Comparison of ENCODE assay signal across 8 cellular contexts in genomic region chr20:62405981-62406513, GRCh38. TPM values are rescaled to one million over a fixed set of nuclear protein-coding genes. Genes with fewer than 3 reads are reported as not detected.
DNase-seq lines count a peak whose midpoint lies in the region; ATAC-seq and TF ChIP-seq lines count a peak whose summit lies in the region.

No MANE protein-coding gene starts in this region.

- peak overlapping the region; percentile 87 for H2AK9ac ChIP-seq in IMR-90 (replicated peaks; ENCODE audit: low read depth, low read length, poor library complexity)

- H3K36me3 ChIP-seq in IMR-90 (ENCODE audit: control insufficient read depth, insufficient read depth, low read length), result no peaks in the 10 kb centered on the region; the same call in 1 of the 2 replicates
- H3K36me3 ChIP-seq in mucosa of descending colon (ENCODE audit: low read depth), result no peaks in the 10 kb centered on the region

- peaks cover 10 to 17% of the 10 kb centered on the region in 2 experiments; a peak in 2 of 4 replicates for H3K79me1 ChIP-seq in IMR-90 (ENCODE audit: low read depth in 1 of 2, low read length in 2 of 2)

- H3K4ac ChIP-seq in IMR-90 (ENCODE audit: low read depth, low read length), result no peak overlapping the region

- peak overlapping the region; percentile 64; the same call in 1 of the 2 replicates for H3K9ac ChIP-seq in IMR-90 (ENCODE audit: low read depth, low read length)

- TF ChIP-seq CTCF in 22Rv1 (IDR thresholded peaks at IDR 0.05) (no peak), IMR-90 (conservative IDR thresholded peaks at IDR 0.05; ENCODE audit: low read depth, low read length) (no peak), cardiac fibroblast (IDR thresholded peaks at IDR 0.05; ENCODE audit: low read depth, low read length) (no peak), mucosa of descending colon (IDR thresholded peaks at IDR 0.05) (no peak)

- H3K18ac ChIP-seq in IMR-90 (ENCODE audit: low read depth, low read length), result no peak overlapping the region

- in situ Hi-C loops in IMR-90 (cut with MboI; ENCODE audit: low sequenced_read_pairs), result no loop called here

- H3K27me3 ChIP-seq in IMR-90 (ENCODE audit: control insufficient read depth, insufficient read depth, low read length), result peaks cover 8% of the 10 kb centered on the region; the same call in 1 of the 2 replicates

- POLR2A ChIA-PET in IMR-90 (lab: Charles Lee; ENCODE audit: unreplicated experiment), result no interaction called here

- H3K14ac ChIP-seq in IMR-90 (replicated peaks; ENCODE audit: low read depth, low read length), result no peak overlapping the region

- no peak overlapping the region for H2BK5ac ChIP-seq in IMR-90 (ENCODE audit: low read depth, low read length, poor library complexity, severe bottlenecking)

- H3K9me3 ChIP-seq in IMR-90 (ENCODE audit: control insufficient read depth, insufficient read depth, low read length), result no peaks in the 10 kb centered on the region
- no peaks in the 10 kb centered on the region for H3K9me3 ChIP-seq in mucosa of descending colon

- no peak overlapping the region for H2AK5ac ChIP-seq in IMR-90 (ENCODE audit: low read depth, low read length)

- H4K8ac ChIP-seq in IMR-90 (ENCODE audit: low read depth in 2 of 2, low read length in 2 of 2), result no peak overlapping the region

- dilution Hi-C loops in IMR-90 (cut with HindIII; ENCODE audit: low sequenced_read_pairs, unreplicated experiment), result no loop called here

- 46% methylated on average over 2 of the region's 10 CpGs; no CpG with 5 or more reads in 1 of the 2 experiments for WGBS in IMR-90 (ENCODE audit: extremely low coverage in 2 of 2, insufficient read length in 1 of 2), 2 experiments

- H2BK120ac ChIP-seq in IMR-90 (ENCODE audit: low read depth, low read length), result no peak overlapping the region

- peaks cover 5% of the 10 kb centered on the region; the same call in 1 of the 2 replicates for H4K20me1 ChIP-seq in IMR-90 (ENCODE audit: insufficient read depth, low read length)

- H2AFZ ChIP-seq in IMR-90 (replicated peaks; ENCODE audit: low read length, poor library complexity), result peak overlapping the region; percentile 19

- H3K23ac ChIP-seq in IMR-90 (ENCODE audit: low read depth, low read length), result no peak overlapping the region

- H3K56ac ChIP-seq in IMR-90 (ENCODE audit: extremely low read depth, insufficient read depth, low read length), result no peak overlapping the region

- intact Hi-C loops in IMR-90 (cut with micrococcal nuclease), result loop anchor here (1.0 kb wide), 1 partner anchor 104 kb away; the partner anchor contains the start of gene ADRM1
- intact Hi-C loops in mucosa of descending colon (cut with DNase I, micrococcal nuclease), result no loop called here

- H3K27ac ChIP-seq in 22Rv1 (peak overlapping the region; percentile 74), IMR-90 (ENCODE audit: insufficient read depth, low read length) (no peak overlapping the region; the same call in 1 of the 2 replicates)

- TF ChIP-seq RAD21 in IMR-90 (IDR thresholded peaks at IDR 0.05; ENCODE audit: low read length), result no peak

- ATAC-seq in IMR-90 (ENCODE audit: low read depth), result no peak
- no peak for ATAC-seq in mucosa of descending colon
- no peak for ATAC-seq in HG02938 (IDR thresholded peaks at IDR 0.05; ENCODE audit: unreplicated experiment)

- H2BK20ac ChIP-seq in IMR-90 (ENCODE audit: low read depth, low read length), result no peak overlapping the region

- peak overlapping the region; percentile 95 for H3K4me2 ChIP-seq in IMR-90 (ENCODE audit: low read depth, low read length)

- CTCF ChIA-PET in IMR-90 (lab: Yijun Ruan, JAX), result no interaction called here

- H3K4me1 ChIP-seq in IMR-90 (ENCODE audit: control insufficient read depth, insufficient read depth, low read length) (peaks cover 6% of the 10 kb centered on the region; the same call in 1 of the 2 replicates), mucosa of descending colon (ENCODE audit: low read depth) (peaks cover 38% of the 10 kb centered on the region)

- no peaks in the 10 kb centered on the region for H3K9me1 ChIP-seq in IMR-90 (ENCODE audit: insufficient read depth, low read length)

- no TSS peak for BruUV-seq in IMR-90 (replicated peaks; lab: Mats Ljungman, UMichigan)

- TF ChIP-seq POLR2A in IMR-90 (IDR thresholded peaks at IDR 0.05; ENCODE audit: low read depth, low read length), result no peak

- DNase-seq in IMR-90 (no peak), cardiac fibroblast (ENCODE audit: low read depth in 2 of 2) (no peak), mucosa of descending colon (peak in 1 of 3 donors; percentile 23), HT-29 (ENCODE audit: low spot score) (no peak), CD1c-positive myeloid dendritic cell (ENCODE audit: extremely low spot score) (no peak)
- no peak for DNase-seq in activated effector memory CD4-positive, alpha-beta T cell treated with anti-CD3 and anti-CD28 coated beads, Interleukin-2, amount 50 U/mL, for 16 hours

- no peak overlapping the region for H4K91ac ChIP-seq in IMR-90 (ENCODE audit: insufficient read depth, low read depth, low read length)

- no peak overlapping the region for H3K4me3 ChIP-seq in IMR-90 (ENCODE audit: insufficient read depth, low read depth, low read length)
- H3K4me3 ChIP-seq in cardiac fibroblast (replicated peaks in 1 of 2; ENCODE audit: low read depth in 2 of 2, low read length in 2 of 2), result peak overlapping the region; percentile 64 to 67
- H3K4me3 ChIP-seq in mucosa of descending colon, result peak overlapping the region; percentile 56

- H2BK15ac ChIP-seq in IMR-90 (ENCODE audit: low read depth, low read length), result no peak overlapping the region

- H4K5ac ChIP-seq in IMR-90 (ENCODE audit: low read depth, low read length), result no peak overlapping the region

TF ChIP-seq in IMR-90, 13 proteins besides CTCF, POLR2A, EP300 and RAD21:
- TF ChIP-seq MAFK (IDR thresholded peaks at IDR 0.05; ENCODE audit: low read depth, low read length) (no peak), RCOR1 (IDR thresholded peaks at IDR 0.05; ENCODE audit: insufficient replicate concordance, low read length) (no peak), CHD1 (IDR thresholded peaks at IDR 0.05; ENCODE audit: low read depth, low read length) (no peak), MXI1 (IDR thresholded peaks at IDR 0.05; ENCODE audit: borderline replicate concordance, low read depth, low read length) (no peak)

RNA-seq across cellular contexts. Expression of gene CABLES2, which starts 1.0 kb away (rescaled TPM):
- total RNA-seq in IMR-90 (2012; rRNA removed) (1.1 and 1.4 TPM in 2 replicates), mucosa of descending colon (1 to 10 TPM; 5.4 to 9.3 (median 6.6) TPM)
- 5.1 TPM in 2 replicates for polyA plus RNA-seq in IMR-90 (2012; rRNA removed)
- polyA plus RNA-seq in IMR-90 (2012; cell fraction: cytosol; rRNA removed), result 3.6 and 4.4 TPM in 2 replicates
- polyA plus RNA-seq in IMR-90 (2012; cell fraction: nucleus; rRNA removed; ENCODE audit: low replicate concordance), result 6.7 and 6.8 TPM in 2 replicates
- 9.5 and 9.8 TPM in 2 replicates for total RNA-seq in HT-29 (2014; rRNA removed; shearing (Covaris generic))

RNA-seq across cellular contexts. Expression of gene RPS21, which starts 19.1 kb away (rescaled TPM):
- total RNA-seq in IMR-90 (2012; rRNA removed) (2,710 and 3,846 TPM in 2 replicates), mucosa of descending colon (1,000 to 10,000 TPM; 1,171 to 1,284 (median 1,191) TPM)
- 4,298 and 4,766 TPM in 2 replicates for polyA plus RNA-seq in IMR-90 (2012; rRNA removed)
- polyA plus RNA-seq in IMR-90 (2012; cell fraction: cytosol; rRNA removed), result 31,826 and 47,741 TPM in 2 replicates
- 3,277 and 3,813 TPM in 2 replicates for polyA plus RNA-seq in IMR-90 (2012; cell fraction: nucleus; rRNA removed; ENCODE audit: low replicate concordance)
- 3,073 and 3,139 TPM in 2 replicates for total RNA-seq in HT-29 (2014; rRNA removed; shearing (Covaris generic))

RNA-seq across cellular contexts. Expression of gene RBBP8NL, which starts 21.3 kb away (rescaled TPM):
- not detected in 2 replicates for total RNA-seq in IMR-90 (2012; rRNA removed)
- not detected in 2 replicates for polyA plus RNA-seq in IMR-90 (2012; rRNA removed)
- polyA plus RNA-seq in IMR-90 (2012; cell fraction: cytosol; rRNA removed), result not detected in 2 replicates
- polyA plus RNA-seq in IMR-90 (2012; cell fraction: nucleus; rRNA removed; ENCODE audit: low replicate concordance), result not detected in 2 replicates
- 1 to 10 TPM; 2.3 to 7.0 (median 5.1) TPM for total RNA-seq in mucosa of descending colon
- 24.4 and 26.7 TPM in 2 replicates for total RNA-seq in HT-29 (2014; rRNA removed; shearing (Covaris generic))

RNA-seq across cellular contexts. Expression of gene LAMA5, which starts 38.9 kb away (rescaled TPM):
- total RNA-seq in IMR-90 (2012; rRNA removed) (0.56 and 0.90 TPM in 2 replicates), mucosa of descending colon (100 to 1,000 TPM in 1 of 3 donors, 10 to 100 TPM in 2; 21.8 to 335 (median 40.7) TPM)
- 7.3 and 11.4 TPM in 2 replicates for polyA plus RNA-seq in IMR-90 (2012; rRNA removed)
- polyA plus RNA-seq in IMR-90 (2012; cell fraction: cytosol; rRNA removed), result 15.0 and 17.8 TPM in 2 replicates
- polyA plus RNA-seq in IMR-90 (2012; cell fraction: nucleus; rRNA removed; ENCODE audit: low replicate concordance), result 27.9 and 77.8 TPM in 2 replicates
- total RNA-seq in HT-29 (2014; rRNA removed; shearing (Covaris generic)), result 286 and 336 TPM in 2 replicates
